Comparison of ENCODE assay signal across 1 cellular context in the genomic region with DNA sequence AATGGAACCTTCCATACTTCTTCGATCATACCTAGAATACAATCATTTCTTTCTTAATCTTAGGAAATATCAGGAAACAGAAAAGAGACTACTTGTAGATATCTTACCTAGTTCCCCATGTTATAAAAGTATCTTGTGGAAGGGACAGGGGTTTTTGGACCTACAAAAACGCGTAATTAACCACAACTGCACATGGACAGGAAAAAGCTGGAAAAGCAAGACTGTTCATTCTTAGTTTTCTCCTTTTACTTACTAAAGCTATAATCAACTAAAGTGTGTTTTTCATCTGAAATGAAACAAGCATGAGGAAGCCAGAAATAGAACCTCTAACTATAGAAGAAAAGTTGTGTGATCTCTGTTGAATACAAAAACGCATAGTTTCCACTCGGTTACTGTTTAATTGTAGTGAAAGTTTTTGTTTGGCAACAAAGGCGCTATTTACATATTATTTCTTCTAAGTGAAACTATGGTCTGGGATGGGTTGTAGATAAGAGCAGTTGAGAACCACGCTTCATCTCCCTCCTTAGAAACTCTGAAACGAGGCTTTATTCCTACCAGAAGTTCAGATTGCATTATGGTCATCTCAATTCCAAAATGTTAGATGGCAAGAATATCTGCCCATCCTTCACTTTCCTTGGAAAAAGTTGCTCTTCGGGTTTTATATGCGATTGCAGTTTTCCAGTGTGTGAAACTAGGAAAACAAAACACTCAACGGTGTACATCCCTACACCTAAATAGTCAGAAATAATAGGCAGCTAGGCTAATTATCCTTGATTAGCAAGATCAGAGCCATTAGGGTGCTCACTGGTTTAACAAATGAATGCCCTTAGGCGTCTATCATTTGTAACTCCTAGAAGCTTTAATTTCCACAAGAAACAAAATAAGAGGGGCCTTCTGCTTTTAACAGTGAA.
TF ChIP-seq lines count a peak whose summit lies in the region.

No MANE protein-coding gene starts in this region.

TF ChIP-seq in GM23338, 12 proteins besides CTCF, POLR2A, EP300 and RAD21 (continued from another document):
- TF ChIP-seq, protein P1, sequence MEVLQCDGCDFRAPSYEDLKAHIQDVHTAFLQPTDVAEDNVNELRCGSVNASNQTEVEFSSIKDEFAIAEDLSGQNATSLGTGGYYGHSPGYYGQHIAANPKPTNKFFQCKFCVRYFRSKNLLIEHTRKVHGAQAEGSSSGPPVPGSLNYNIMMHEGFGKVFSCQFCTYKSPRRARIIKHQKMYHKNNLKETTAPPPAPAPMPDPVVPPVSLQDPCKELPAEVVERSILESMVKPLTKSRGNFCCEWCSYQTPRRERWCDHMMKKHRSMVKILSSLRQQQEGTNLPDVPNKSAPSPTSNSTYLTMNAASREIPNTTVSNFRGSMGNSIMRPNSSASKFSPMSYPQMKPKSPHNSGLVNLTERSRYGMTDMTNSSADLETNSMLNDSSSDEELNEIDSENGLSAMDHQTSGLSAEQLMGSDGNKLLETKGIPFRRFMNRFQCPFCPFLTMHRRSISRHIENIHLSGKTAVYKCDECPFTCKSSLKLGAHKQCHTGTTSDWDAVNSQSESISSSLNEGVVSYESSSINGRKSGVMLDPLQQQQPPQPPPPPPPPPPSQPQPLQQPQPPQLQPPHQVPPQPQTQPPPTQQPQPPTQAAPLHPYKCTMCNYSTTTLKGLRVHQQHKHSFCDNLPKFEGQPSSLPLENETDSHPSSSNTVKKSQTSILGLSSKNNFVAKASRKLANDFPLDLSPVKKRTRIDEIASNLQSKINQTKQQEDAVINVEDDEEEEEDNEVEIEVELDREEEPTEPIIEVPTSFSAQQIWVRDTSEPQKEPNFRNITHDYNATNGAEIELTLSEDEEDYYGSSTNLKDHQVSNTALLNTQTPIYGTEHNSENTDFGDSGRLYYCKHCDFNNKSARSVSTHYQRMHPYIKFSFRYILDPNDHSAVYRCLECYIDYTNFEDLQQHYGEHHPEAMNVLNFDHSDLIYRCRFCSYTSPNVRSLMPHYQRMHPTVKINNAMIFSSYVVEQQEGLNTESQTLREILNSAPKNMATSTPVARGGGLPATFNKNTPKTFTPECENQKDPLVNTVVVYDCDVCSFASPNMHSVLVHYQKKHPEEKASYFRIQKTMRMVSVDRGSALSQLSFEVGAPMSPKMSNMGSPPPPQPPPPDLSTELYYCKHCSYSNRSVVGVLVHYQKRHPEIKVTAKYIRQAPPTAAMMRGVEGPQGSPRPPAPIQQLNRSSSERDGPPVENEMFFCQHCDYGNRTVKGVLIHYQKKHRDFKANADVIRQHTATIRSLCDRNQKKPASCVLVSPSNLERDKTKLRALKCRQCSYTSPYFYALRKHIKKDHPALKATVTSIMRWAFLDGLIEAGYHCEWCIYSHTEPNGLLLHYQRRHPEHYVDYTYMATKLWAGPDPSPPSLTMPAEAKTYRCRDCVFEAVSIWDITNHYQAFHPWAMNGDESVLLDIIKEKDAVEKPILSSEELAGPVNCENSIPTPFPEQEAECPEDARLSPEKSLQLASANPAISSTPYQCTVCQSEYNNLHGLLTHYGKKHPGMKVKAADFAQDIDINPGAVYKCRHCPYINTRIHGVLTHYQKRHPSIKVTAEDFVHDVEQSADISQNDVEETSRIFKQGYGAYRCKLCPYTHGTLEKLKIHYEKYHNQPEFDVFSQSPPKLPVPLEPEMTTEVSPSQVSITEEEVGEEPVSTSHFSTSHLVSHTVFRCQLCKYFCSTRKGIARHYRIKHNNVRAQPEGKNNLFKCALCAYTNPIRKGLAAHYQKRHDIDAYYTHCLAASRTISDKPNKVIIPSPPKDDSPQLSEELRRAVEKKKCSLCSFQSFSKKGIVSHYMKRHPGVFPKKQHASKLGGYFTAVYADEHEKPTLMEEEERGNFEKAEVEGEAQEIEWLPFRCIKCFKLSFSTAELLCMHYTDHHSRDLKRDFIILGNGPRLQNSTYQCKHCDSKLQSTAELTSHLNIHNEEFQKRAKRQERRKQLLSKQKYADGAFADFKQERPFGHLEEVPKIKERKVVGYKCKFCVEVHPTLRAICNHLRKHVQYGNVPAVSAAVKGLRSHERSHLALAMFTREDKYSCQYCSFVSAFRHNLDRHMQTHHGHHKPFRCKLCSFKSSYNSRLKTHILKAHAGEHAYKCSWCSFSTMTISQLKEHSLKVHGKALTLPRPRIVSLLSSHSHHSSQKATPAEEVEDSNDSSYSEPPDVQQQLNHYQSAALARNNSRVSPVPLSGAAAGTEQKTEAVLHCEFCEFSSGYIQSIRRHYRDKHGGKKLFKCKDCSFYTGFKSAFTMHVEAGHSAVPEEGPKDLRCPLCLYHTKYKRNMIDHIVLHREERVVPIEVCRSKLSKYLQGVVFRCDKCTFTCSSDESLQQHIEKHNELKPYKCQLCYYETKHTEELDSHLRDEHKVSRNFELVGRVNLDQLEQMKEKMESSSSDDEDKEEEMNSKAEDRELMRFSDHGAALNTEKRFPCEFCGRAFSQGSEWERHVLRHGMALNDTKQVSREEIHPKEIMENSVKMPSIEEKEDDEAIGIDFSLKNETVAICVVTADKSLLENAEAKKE (CRISPR knock-in tag; IDR thresholded peaks at IDR 0.05) = no peak
- TF ChIP-seq, protein P2, sequence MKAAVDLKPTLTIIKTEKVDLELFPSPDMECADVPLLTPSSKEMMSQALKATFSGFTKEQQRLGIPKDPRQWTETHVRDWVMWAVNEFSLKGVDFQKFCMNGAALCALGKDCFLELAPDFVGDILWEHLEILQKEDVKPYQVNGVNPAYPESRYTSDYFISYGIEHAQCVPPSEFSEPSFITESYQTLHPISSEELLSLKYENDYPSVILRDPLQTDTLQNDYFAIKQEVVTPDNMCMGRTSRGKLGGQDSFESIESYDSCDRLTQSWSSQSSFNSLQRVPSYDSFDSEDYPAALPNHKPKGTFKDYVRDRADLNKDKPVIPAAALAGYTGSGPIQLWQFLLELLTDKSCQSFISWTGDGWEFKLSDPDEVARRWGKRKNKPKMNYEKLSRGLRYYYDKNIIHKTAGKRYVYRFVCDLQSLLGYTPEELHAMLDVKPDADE (IDR thresholded peaks at IDR 0.05) = no peak
- TF ChIP-seq NANOG (IDR thresholded peaks at IDR 0.05; ENCODE audit: borderline replicate concordance) = no peak
- no peak for TF ChIP-seq STAT1 (IDR thresholded peaks at IDR 0.05; ENCODE audit: unreplicated experiment)
- no peak for TF ChIP-seq ZNF114 (CRISPR knock-in tag; IDR thresholded peaks at IDR 0.05)
- no peak for TF ChIP-seq EZH2 (IDR thresholded peaks at IDR 0.05; ENCODE audit: low read depth, unreplicated experiment)
- no peak for TF ChIP-seq POLR2AphosphoS5 (IDR thresholded peaks at IDR 0.05; ENCODE audit: low read depth)
- no peak for TF ChIP-seq ZNF331 (CRISPR knock-in tag; IDR thresholded peaks at IDR 0.05; ENCODE audit: low read depth)
- TF ChIP-seq CREB1 (CRISPR knock-in tag; IDR thresholded peaks at IDR 0.05; ENCODE audit: low read depth) = no peak
